In genomic region chr9:73143606-73144328, GRCh38 we compare ENCODE assay signal across 11 cellular contexts. TPM values are rescaled to one million over a fixed set of nuclear protein-coding genes. Genes with fewer than 3 reads are reported as not detected.
DNase-seq lines count a peak whose midpoint lies in the region; ATAC-seq lines count a peak whose summit lies in the region.
"Had no signal": no experiment of that assay in that cellular context is flagged by ENCODE, and none has a peak within 500 bp of the region (broad histone marks: within the 10 kb centered on the region; RNA-seq: fewer than 3 reads in every experiment).

No MANE protein-coding gene starts in this region.

- H3K27ac Mint-ChIP-seq in activated CD8-positive, alpha-beta T cell treated with anti-CD3 and anti-CD28 coated beads, Interleukin-2, amount 10 ng/mL, durations not matched to agents 7 days and 5 days, result peak overlapping the region; percentile 2

- POLR2A ChIA-PET in activated CD8-positive, alpha-beta T cell treated with anti-CD3 and anti-CD28 coated beads, Interleukin-2, amount 10 ng/mL, durations not matched to agents 7 days and 5 days (lab: Charles Lee), result interaction anchor here (2.1 kb wide), 1 partner anchor 10 kb away, joined by 6 read pairs; no protein-coding TSS in a partner anchor

- 26 to 28% methylated on average over 2 of the region's 2 CpGs for WGBS in aorta, 2 donors

- ATAC-seq in Right ventricle myocardium inferior (peak; percentile 63), aorta (ENCODE audit: low FRiP score) (peak; percentile 86)
- ATAC-seq in activated CD8-positive, alpha-beta T cell treated with anti-CD3 and anti-CD28 coated beads, Interleukin-2, amount 10 ng/mL, durations not matched to agents 7 days and 5 days, result no peak

- H3K9me3 Mint-ChIP-seq in activated CD8-positive, alpha-beta T cell treated with anti-CD3 and anti-CD28 coated beads, Interleukin-2, amount 10 ng/mL, durations not matched to agents 7 days and 5 days (ENCODE audit: insufficient read depth), result peaks cover 4% of the 10 kb centered on the region

- no peak overlapping the region for H3K4me3 Mint-ChIP-seq in activated CD8-positive, alpha-beta T cell treated with anti-CD3 and anti-CD28 coated beads, Interleukin-2, amount 10 ng/mL, durations not matched to agents 7 days and 5 days

- no peaks in the 10 kb centered on the region for H3K36me3 ChIP-seq in aorta (ENCODE audit: control insufficient read depth in 1 of 2, insufficient read depth in 2 of 2, low read length in 1 of 2)
- H3K36me3 ChIP-seq: BLaER1 had no signal

- DNase-seq in Right ventricle myocardium inferior (ENCODE audit: missing footprints) (no peak), cardiac septum (ENCODE audit: low spot score) (no peak), iPS-NIHi7 (ENCODE audit: extremely low spot score) (peak; percentile 14), aorta (no peak), GOT3 (lab: John Stamatoyannopoulos, UW) (no peak), DMS153 treated with DMSO at 0.1 percent for 48 hours (lab: John Stamatoyannopoulos, UW; ENCODE audit: unreplicated experiment) (no peak), ecto neural progenitor cell (ENCODE audit: low spot score) (no peak)
- DNase-seq in activated CD8-positive, alpha-beta T cell treated with anti-CD3 and anti-CD28 coated beads, Interleukin-2, amount 10 ng/mL, durations not matched to agents 7 days and 5 days, result no peak
- DNase-seq: activated CD4-positive, alpha-beta T cell treated with anti-CD3 and anti-CD28 coated beads, Interleukin-2, amount 50 U/mL, for 48 hours; stimulated activated naive CD4-positive, alpha-beta T cell had no signal

- H3K27ac ChIP-seq in aorta (ENCODE audit: low read depth in 1 of 2, low read length in 2 of 2), result no peak overlapping the region
- H3K27ac ChIP-seq: BLaER1 had no signal

- peaks cover 23% of the 10 kb centered on the region for H3K4me1 Mint-ChIP-seq in activated CD8-positive, alpha-beta T cell treated with anti-CD3 and anti-CD28 coated beads, Interleukin-2, amount 10 ng/mL, durations not matched to agents 7 days and 5 days (ENCODE audit: low read depth)

- no peaks in the 10 kb centered on the region for H3K27me3 ChIP-seq in aorta (ENCODE audit: control insufficient read depth in 1 of 2, insufficient read depth in 2 of 2, low read length in 1 of 2)
- H3K27me3 ChIP-seq: BLaER1 had no signal

- H3K36me3 Mint-ChIP-seq in activated CD8-positive, alpha-beta T cell treated with anti-CD3 and anti-CD28 coated beads, Interleukin-2, amount 10 ng/mL, durations not matched to agents 7 days and 5 days (ENCODE audit: low read depth), result no peaks in the 10 kb centered on the region

- H3K4me3 ChIP-seq in aorta (ENCODE audit: low read length in 2 of 2), result no peak overlapping the region
- H3K4me3 ChIP-seq: BLaER1 had no signal

- H3K27me3 Mint-ChIP-seq in activated CD8-positive, alpha-beta T cell treated with anti-CD3 and anti-CD28 coated beads, Interleukin-2, amount 10 ng/mL, durations not matched to agents 7 days and 5 days (ENCODE audit: low read depth), result no peaks in the 10 kb centered on the region

- CTCF ChIA-PET in activated CD8-positive, alpha-beta T cell treated with anti-CD3 and anti-CD28 coated beads, Interleukin-2, amount 10 ng/mL, durations not matched to agents 7 days and 5 days (lab: Charles Lee), result interaction anchor here (0.6 to 3.1 kb wide), 3 partner anchors 9 to 36 kb away, joined by 4 to 10 read pairs (median 9); no protein-coding TSS in a partner anchor

- intact Hi-C loops in Right ventricle myocardium inferior (cut with DNase I) (no loop called here), cardiac septum (cut with DNase I) (no loop called here), aorta (cut with DNase I) (no loop called here)

- H3K9me3 ChIP-seq in aorta (ENCODE audit: control insufficient read depth, low read length), result no peaks in the 10 kb centered on the region
- H3K9me3 ChIP-seq: BLaER1 had no signal

- peaks cover 0 to 5% of the 10 kb centered on the region in 2 donors for H3K4me1 ChIP-seq in aorta (ENCODE audit: control insufficient read depth in 1 of 2, insufficient read depth in 2 of 2, low read length in 2 of 2)

RNA-seq across cellular contexts. Expression of gene ANXA1, which starts 7.9 kb away (rescaled TPM):
- total RNA-seq in Right ventricle myocardium inferior, result 75.7 TPM
- total RNA-seq in cardiac septum, result 42.7 TPM
- total RNA-seq in activated CD8-positive, alpha-beta T cell treated with anti-CD3 and anti-CD28 coated beads, Interleukin-2, amount 10 ng/mL, durations not matched to agents 7 days and 5 days, result 10 to 100 TPM; 88.2 to 90.8 TPM
- 100 to 1,000 TPM; 378 to 546 TPM for total RNA-seq in aorta
- polyA plus RNA-seq in aorta, result 100 to 1,000 TPM; 504 to 788 TPM
